16 cellular contexts compared by ENCODE assay signal in genomic region chr2:127305985-127306585, GRCh38. TPM values are rescaled to one million over a fixed set of nuclear protein-coding genes. Genes with fewer than 3 reads are reported as not detected.
DNase-seq lines count a peak whose midpoint lies in the region; ATAC-seq and TF ChIP-seq lines count a peak whose summit lies in the region.
"Had no signal": no experiment of that assay in that cellular context is flagged by ENCODE, and none has a peak within 500 bp of the region (broad histone marks: within the 10 kb centered on the region; RNA-seq: fewer than 3 reads in every experiment).

No MANE protein-coding gene starts in this region.

- DNase-seq in GF-D8 (lab: John Stamatoyannopoulos, UW) (peak; percentile 53), NB4 (ENCODE audit: low read depth) (peak; percentile 39), fibroblast of the aortic adventitia (ENCODE audit: low read depth) (peak; percentile 10), A172 (ENCODE audit: low spot score) (no peak)
- no peak for DNase-seq in activated CD4-positive, alpha-beta T cell treated with anti-CD3 and anti-CD28 coated beads, Interleukin-2, amount 50 U/mL, for 4 hours
- DNase-seq: activated CD8-positive, alpha-beta T cell treated with anti-CD3 and anti-CD28 coated beads, Interleukin-2, amount 10 ng/mL, durations not matched to agents 7 days and 5 days; activated effector memory CD4-positive, alpha-beta T cell treated with Interleukin-2 at 50 U/mL for 16 hours; EL; foreskin fibroblast; NCI-H1417; NCI-H446 treated with DMSO at 0.1 percent for 48 hours had no signal

- TF ChIP-seq POLR2A in NB4 (IDR thresholded peaks at IDR 0.05; ENCODE audit: extremely low read depth, insufficient read length): no peak

- H3K4me3 ChIP-seq in NB4 (ENCODE audit: low read depth, low read length) (no peak overlapping the region), fibroblast of the aortic adventitia (ENCODE audit: low read depth, low read length) (no peak overlapping the region)
- H3K4me3 ChIP-seq: lung, neural progenitor cell had no signal

- ATAC-seq in GM21390 (IDR thresholded peaks at IDR 0.05; ENCODE audit: unreplicated experiment) (peak; percentile 73), HG03097 (IDR thresholded peaks at IDR 0.05; ENCODE audit: low FRiP score, unreplicated experiment) (no peak), GM18520 (IDR thresholded peaks at IDR 0.05; ENCODE audit: unreplicated experiment) (no peak)
- ATAC-seq: activated CD8-positive, alpha-beta T cell treated with anti-CD3 and anti-CD28 coated beads, Interleukin-2, amount 10 ng/mL, durations not matched to agents 7 days and 5 days had no signal

- TF ChIP-seq CTCF in NB4 (IDR thresholded peaks at IDR 0.05; ENCODE audit: low read depth, low read length) (no peak), fibroblast of the aortic adventitia (IDR thresholded peaks at IDR 0.05; ENCODE audit: insufficient read depth, low read length) (no peak)

RNA-seq across cellular contexts. Expression of gene ERCC3, which starts 12.1 kb away (rescaled TPM):
- total RNA-seq in fibroblast of the aortic adventitia (ENCODE audit: low replicate concordance): 25.4 and 35.4 TPM in 2 replicates
- 42.1 and 45.5 TPM in 2 replicates for total RNA-seq in A172 (2014; rRNA removed; shearing (Covaris generic))

Comparison
In these comparisons a context has a peak if more than half of its experiments do, and no peak if none do; other contexts are left out.
1. DNase-seq: peak in GF-D8 (single experiment), NB4 (single experiment) and fibroblast of the aortic adventitia (single experiment); none in A172 (single experiment) and activated CD4-positive, alpha-beta T cell treated with anti-CD3 and anti-CD28 coated beads, Interleukin-2, amount 50 U/mL, for 4 hours (0 of 2).